19 cellular contexts compared by ENCODE assay signal in the genomic region with DNA sequence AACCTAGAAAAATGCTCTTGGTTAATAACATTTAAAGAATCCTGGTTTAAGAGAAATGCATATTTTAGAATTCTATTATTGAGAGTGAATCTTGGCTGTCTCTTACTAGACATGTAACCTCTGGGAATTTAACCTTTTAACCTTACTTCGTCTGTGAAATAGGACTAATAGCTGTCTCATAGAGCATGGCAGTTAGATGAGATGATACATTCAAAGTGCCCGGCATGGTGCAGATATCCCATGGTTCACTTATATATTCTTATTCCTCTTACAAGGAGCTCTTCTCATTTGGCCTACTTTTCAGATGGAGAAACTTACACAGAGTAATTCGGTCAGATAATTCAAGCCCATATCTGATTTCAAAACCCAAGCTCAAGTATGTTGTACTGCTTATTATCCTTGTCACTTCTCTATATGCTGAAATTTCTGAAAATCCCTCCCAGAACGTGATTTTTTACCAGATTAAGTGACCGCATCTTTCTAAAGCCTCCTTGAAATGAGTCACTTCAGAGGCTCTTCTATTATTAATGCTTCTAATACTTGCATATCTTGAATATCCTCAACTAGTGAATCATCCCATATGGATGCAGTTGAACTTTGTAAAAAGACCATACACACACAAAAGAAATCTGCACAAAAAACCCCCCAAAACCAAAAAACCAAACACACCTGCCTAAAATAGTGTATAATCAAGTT. TPM values are rescaled to one million over a fixed set of nuclear protein-coding genes. Genes with fewer than 3 reads are reported as not detected.
DNase-seq lines count a peak whose midpoint lies in the region; ATAC-seq and TF ChIP-seq lines count a peak whose summit lies in the region.
"Had no signal": no experiment of that assay in that cellular context is flagged by ENCODE, and none has a peak within 500 bp of the region (broad histone marks: within the 10 kb centered on the region; RNA-seq: fewer than 3 reads in every experiment).

No MANE protein-coding gene starts in this region.

- 0 out of 2 replicates have a peak, but pooled peaks cover 4% of the 10 kb centered on the region for H3K4me1 ChIP-seq in HEK293 (ENCODE audit: control insufficient read depth, insufficient read depth, low read length)
- peaks cover 23 to 33% of the 10 kb centered on the region in 2 donors for H3K4me1 ChIP-seq in naive thymus-derived CD4-positive, alpha-beta T cell (ENCODE audit: control insufficient read depth in 2 of 2, insufficient read depth in 2 of 2, low read length in 2 of 2)

- no peak overlapping the region for H3K27ac ChIP-seq in HEK293 (ENCODE audit: extremely low read depth, low read depth, low read length)
- H3K27ac ChIP-seq in naive thymus-derived CD4-positive, alpha-beta T cell (ENCODE audit: low read depth, low read length) = no peak overlapping the region
- H3K27ac ChIP-seq: esophagus muscularis mucosa, stomach had no signal

- CTCF ChIA-PET in HEK293 (lab: Yijun Ruan, JAX) = no interaction called here
- CTCF ChIA-PET in naive thymus-derived CD4-positive, alpha-beta T cell (lab: Charles Lee) = interaction anchor here (0.6 kb wide), 1 partner anchor 50 kb away, joined by 3 read pairs; no protein-coding TSS in a partner anchor

- peak overlapping the region in 6 of 10 donors; percentile 3 to 37 (median 15) for H3K4me3 Mint-ChIP-seq in naive thymus-derived CD4-positive, alpha-beta T cell
- H3K4me3 Mint-ChIP-seq: GM23338 had no signal

- no peaks in the 10 kb centered on the region for H3K27me3 ChIP-seq in naive thymus-derived CD4-positive, alpha-beta T cell (ENCODE audit: control insufficient read depth in 2 of 2, insufficient read depth in 2 of 2, low read length in 2 of 2)
- H3K27me3 ChIP-seq: esophagus muscularis mucosa, stomach had no signal

- peaks cover 26 to 79% of the 10 kb centered on the region in 2 experiments for H3K36me3 ChIP-seq in HEK293 (ENCODE audit: control insufficient read depth in 2 of 2, insufficient read depth in 1 of 2, low read length in 2 of 2)
- H3K36me3 ChIP-seq in naive thymus-derived CD4-positive, alpha-beta T cell (ENCODE audit: control insufficient read depth in 2 of 3, insufficient read depth in 3 of 3, low read length in 3 of 3) = peaks cover 12 to 53% (median 15%) of the 10 kb centered on the region in 3 experiments

- H3K4me3 ChIP-seq in AG10803 (ENCODE audit: low read length) (no peak overlapping the region), HEK293 (ENCODE audit: low read depth, low read length) (no peak overlapping the region), cardiac fibroblast (replicated peaks in 1 of 2; ENCODE audit: low read depth in 2 of 2, low read length in 2 of 2) (no peak overlapping the region)
- H3K4me3 ChIP-seq in naive thymus-derived CD4-positive, alpha-beta T cell (ENCODE audit: low read length) = no peak overlapping the region
- H3K4me3 ChIP-seq: esophagus muscularis mucosa, GM23338, K562, lung, stomach had no signal

- intact Hi-C loops in naive thymus-derived CD4-positive, alpha-beta T cell (cut with micrococcal nuclease) = loop anchor here in 1 of 2 donors (10.0 kb wide), 2 partner anchors 1085 to 1945 kb away; a partner anchor contains a TSS

- H3K4me1 Mint-ChIP-seq in naive thymus-derived CD4-positive, alpha-beta T cell = peaks cover 30 to 48% (median 44%) of the 10 kb centered on the region in 7 donors

- H3K36me3 Mint-ChIP-seq in naive thymus-derived CD4-positive, alpha-beta T cell = peaks cover 14 to 40% (median 37%) of the 10 kb centered on the region in 5 donors

- peak; percentile 23 for DNase-seq in AG10803 (ENCODE audit: low read depth)
- peak; percentile 67 to 86 for DNase-seq in cardiac fibroblast (ENCODE audit: low read depth in 2 of 2)
- DNase-seq in naive thymus-derived CD4-positive, alpha-beta T cell = no peak
- no peak for DNase-seq in NCI-H82 (lab: John Stamatoyannopoulos, UW)
- no peak for DNase-seq in KG1 (lab: John Stamatoyannopoulos, UW)
- DNase-seq: activated CD8-positive, alpha-beta memory T cell treated with anti-CD3 and anti-CD28 coated beads, Interleukin-2, amount 50 U/mL, for 4 hours; AML-193; cortex of kidney; NCI-H146; NCI-H345; stomach; SW 1271 had no signal

- peaks cover 0 to 6% (median 0%) of the 10 kb centered on the region in 11 donors for H3K9me3 Mint-ChIP-seq in naive thymus-derived CD4-positive, alpha-beta T cell
- H3K9me3 Mint-ChIP-seq: GM23338 had no signal

- H3K27ac Mint-ChIP-seq in naive thymus-derived CD4-positive, alpha-beta T cell = peak overlapping the region in 6 of 9 donors; percentile 17 to 68 (median 48)
- H3K27ac Mint-ChIP-seq: GM23338 had no signal

- POLR2A ChIA-PET in HEK293 (lab: Yijun Ruan, JAX) = no interaction called here
- POLR2A ChIA-PET in naive thymus-derived CD4-positive, alpha-beta T cell (lab: Charles Lee) = no interaction called here

- ATAC-seq in naive thymus-derived CD4-positive, alpha-beta T cell = no peak
- ATAC-seq in HG02759 (IDR thresholded peaks at IDR 0.05; ENCODE audit: unreplicated experiment) (no peak), HG03342 (IDR thresholded peaks at IDR 0.05; ENCODE audit: unreplicated experiment) (no peak)
- ATAC-seq: GM23338, K562 had no signal

- no peaks in the 10 kb centered on the region for H3K9me3 ChIP-seq in HEK293 (ENCODE audit: control insufficient read depth, insufficient read depth, low read depth, low read length)
- no peaks in the 10 kb centered on the region for H3K9me3 ChIP-seq in naive thymus-derived CD4-positive, alpha-beta T cell (ENCODE audit: control insufficient read depth in 2 of 3, low read length in 3 of 3)
- H3K9me3 ChIP-seq: esophagus muscularis mucosa, stomach had no signal

- H3K27me3 Mint-ChIP-seq in naive thymus-derived CD4-positive, alpha-beta T cell = no peaks in the 10 kb centered on the region

- no peak for TF ChIP-seq CTCF in AG10803 (conservative IDR thresholded peaks at IDR 0.05; ENCODE audit: low read length)
- TF ChIP-seq CTCF in HEK293 (tag by site-specific recombination; IDR thresholded peaks at IDR 0.05) = no peak
- TF ChIP-seq CTCF in cardiac fibroblast (IDR thresholded peaks at IDR 0.05; ENCODE audit: low read depth, low read length) = no peak

TF ChIP-seq in HEK293, 187 proteins besides CTCF, POLR2A, EP300 and RAD21:
- TF ChIP-seq, protein P1, sequence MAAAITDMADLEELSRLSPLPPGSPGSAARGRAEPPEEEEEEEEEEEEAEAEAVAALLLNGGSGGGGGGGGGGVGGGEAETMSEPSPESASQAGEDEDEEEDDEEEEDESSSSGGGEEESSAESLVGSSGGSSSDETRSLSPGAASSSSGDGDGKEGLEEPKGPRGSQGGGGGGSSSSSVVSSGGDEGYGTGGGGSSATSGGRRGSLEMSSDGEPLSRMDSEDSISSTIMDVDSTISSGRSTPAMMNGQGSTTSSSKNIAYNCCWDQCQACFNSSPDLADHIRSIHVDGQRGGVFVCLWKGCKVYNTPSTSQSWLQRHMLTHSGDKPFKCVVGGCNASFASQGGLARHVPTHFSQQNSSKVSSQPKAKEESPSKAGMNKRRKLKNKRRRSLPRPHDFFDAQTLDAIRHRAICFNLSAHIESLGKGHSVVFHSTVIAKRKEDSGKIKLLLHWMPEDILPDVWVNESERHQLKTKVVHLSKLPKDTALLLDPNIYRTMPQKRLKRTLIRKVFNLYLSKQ (tag by site-specific recombination; IDR thresholded peaks at IDR 0.05; ENCODE audit: borderline replicate concordance) = no peak
- TF ChIP-seq ZNF132 (tag by site-specific recombination; IDR thresholded peaks at IDR 0.05; ENCODE audit: borderline replicate concordance) (no peak), ZNF664 (tag by site-specific recombination; IDR thresholded peaks at IDR 0.05) (peak; percentile 70; the same call in 1 of the 2 replicates), ZNF529 (tag by site-specific recombination; IDR thresholded peaks at IDR 0.05; ENCODE audit: insufficient replicate concordance) (no peak)
- TF ChIP-seq, protein P2, sequence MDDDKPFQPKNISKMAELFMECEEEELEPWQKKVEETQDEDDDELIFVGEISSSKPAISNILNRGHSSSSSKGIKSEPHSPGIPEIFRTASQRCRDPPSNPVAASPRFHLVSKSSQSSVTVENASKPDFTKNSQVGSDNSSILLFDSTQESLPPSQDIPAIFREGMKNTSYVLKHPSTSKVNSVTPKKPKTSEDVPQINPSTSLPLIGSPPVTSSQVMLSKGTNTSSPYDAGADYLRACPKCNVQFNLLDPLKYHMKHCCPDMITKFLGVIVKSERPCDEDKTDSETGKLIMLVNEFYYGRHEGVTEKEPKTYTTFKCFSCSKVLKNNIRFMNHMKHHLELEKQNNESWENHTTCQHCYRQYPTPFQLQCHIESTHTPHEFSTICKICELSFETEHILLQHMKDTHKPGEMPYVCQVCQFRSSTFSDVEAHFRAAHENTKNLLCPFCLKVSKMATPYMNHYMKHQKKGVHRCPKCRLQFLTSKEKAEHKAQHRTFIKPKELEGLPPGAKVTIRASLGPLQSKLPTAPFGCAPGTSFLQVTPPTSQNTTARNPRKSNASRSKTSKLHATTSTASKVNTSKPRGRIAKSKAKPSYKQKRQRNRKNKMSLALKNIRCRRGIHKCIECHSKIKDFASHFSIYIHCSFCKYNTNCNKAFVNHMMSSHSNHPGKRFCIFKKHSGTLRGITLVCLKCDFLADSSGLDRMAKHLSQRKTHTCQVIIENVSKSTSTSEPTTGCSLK (tag by site-specific recombination; IDR thresholded peaks at IDR 0.05) = no peak

RNA-seq across cellular contexts. Expression of a gene that starts 4.9 kb away (rescaled TPM):
- 10 to 100 TPM; 24.9 to 58.2 (median 44.4) TPM for total RNA-seq in naive thymus-derived CD4-positive, alpha-beta T cell
- polyA plus RNA-seq in naive thymus-derived CD4-positive, alpha-beta T cell = 10 to 100 TPM; 38.7 to 55.5 TPM

RNA-seq across cellular contexts. Expression of a gene that starts 55.5 kb away (rescaled TPM):
- 10 to 100 TPM in 4 of 5 experiments, 1 to 10 TPM in 1; 9.6 to 15.1 (median 11.0) TPM for total RNA-seq in naive thymus-derived CD4-positive, alpha-beta T cell
- 10 to 100 TPM; 11.2 to 16.7 TPM for polyA plus RNA-seq in naive thymus-derived CD4-positive, alpha-beta T cell

Comparison
In these comparisons a context has a peak if more than half of its experiments do, and no peak if none do; other contexts are left out.
1. DNase-seq: peak in AG10803 (single experiment) and cardiac fibroblast (2 of 2); none in naive thymus-derived CD4-positive, alpha-beta T cell (0 of 9), NCI-H82 (single experiment) and KG1 (single experiment).